Comparison of ENCODE assay signal across 8 cellular contexts in genomic region chr12:66129934-66130266, GRCh38. TPM values are rescaled to one million over a fixed set of nuclear protein-coding genes. Genes with fewer than 3 reads are reported as not detected.
A peak's percentile ranks its signal among the peaks of the same experiment; 100 is the strongest.
DNase-seq lines count a peak whose midpoint lies in the region; ATAC-seq, FAIRE-seq and TF ChIP-seq lines count a peak whose summit lies in the region.

No MANE protein-coding gene starts in this region.

- H3K4me3 ChIP-seq in hepatocyte (peak overlapping the region; percentile 90), small intestine (ENCODE audit: low read depth in 1 of 2, low read length in 2 of 2) (peak overlapping the region; percentile 78 to 81)

- peak overlapping the region; percentile 94 for H3K27ac Mint-ChIP-seq in activated CD4-positive, alpha-beta memory T cell treated with anti-CD3 and anti-CD28 coated beads, Interleukin-2, amount 10 ng/mL, durations not matched to agents 7 days and 5 days

- no peaks in the 10 kb centered on the region for H4K20me1 ChIP-seq in hepatocyte (ENCODE audit: insufficient read depth, poor library complexity, severe bottlenecking)

- H3K4me3 Mint-ChIP-seq in activated CD4-positive, alpha-beta memory T cell treated with anti-CD3 and anti-CD28 coated beads, Interleukin-2, amount 10 ng/mL, durations not matched to agents 7 days and 5 days, result peak overlapping the region; percentile 97

- H3K27me3 Mint-ChIP-seq in activated CD4-positive, alpha-beta memory T cell treated with anti-CD3 and anti-CD28 coated beads, Interleukin-2, amount 10 ng/mL, durations not matched to agents 7 days and 5 days, result no peaks in the 10 kb centered on the region

- ATAC-seq in GM19351 (IDR thresholded peaks at IDR 0.05; ENCODE audit: unreplicated experiment) (peak; percentile 16), GM19035 (IDR thresholded peaks at IDR 0.05; ENCODE audit: unreplicated experiment) (no peak), HG02852 (IDR thresholded peaks at IDR 0.05; ENCODE audit: unreplicated experiment) (no peak)

- POLR2A ChIA-PET in activated CD4-positive, alpha-beta memory T cell treated with anti-CD3 and anti-CD28 coated beads, Interleukin-2, amount 10 ng/mL, durations not matched to agents 7 days and 5 days (lab: Charles Lee), result interaction anchor here (0.8 to 4.6 kb wide), 12 partner anchors 9 to 961 kb away, joined by 3 to 86 read pairs (median 10); partner anchors contain the start of genes HELB, LEMD3 and TMBIM4

- H3K4me2 ChIP-seq in hepatocyte, result peak overlapping the region; percentile 87

- peak overlapping the region; percentile 84 for H2AFZ ChIP-seq in hepatocyte

- H3K36me3 ChIP-seq in hepatocyte (replicated peaks; ENCODE audit: insufficient read depth, low read depth) (no peaks in the 10 kb centered on the region), small intestine (ENCODE audit: control insufficient read depth in 2 of 2, insufficient read depth in 2 of 2, low read length in 2 of 2) (peaks cover 3 to 10% of the 10 kb centered on the region in 2 donors)

- DNase-seq in A172 (ENCODE audit: low spot score) (peak; percentile 15), hepatocyte (ENCODE audit: low spot score) (no peak), small intestine (peak; percentile 27), NCI-H2171 (lab: John Stamatoyannopoulos, UW) (no peak)
- no peak for DNase-seq in activated CD4-positive, alpha-beta memory T cell treated with anti-CD3 and anti-CD28 coated beads, Interleukin-2, amount 10 ng/mL, durations not matched to agents 7 days and 5 days

- peaks cover 20% of the 10 kb centered on the region for H3K4me1 ChIP-seq in hepatocyte (ENCODE audit: insufficient read depth)
- peaks cover 0 to 5% of the 10 kb centered on the region in 2 donors for H3K4me1 ChIP-seq in small intestine (ENCODE audit: control insufficient read depth in 2 of 2, insufficient read depth in 1 of 2, low read depth in 1 of 2, low read length in 1 of 2)

- H3K27me3 ChIP-seq in hepatocyte (no peaks in the 10 kb centered on the region), small intestine (ENCODE audit: control insufficient read depth in 2 of 2, insufficient read depth in 2 of 2, low read length in 2 of 2) (no peaks in the 10 kb centered on the region)

- H3K4me1 Mint-ChIP-seq in activated CD4-positive, alpha-beta memory T cell treated with anti-CD3 and anti-CD28 coated beads, Interleukin-2, amount 10 ng/mL, durations not matched to agents 7 days and 5 days, result peaks cover 71% of the 10 kb centered on the region

- H3K9me3 ChIP-seq in hepatocyte (ENCODE audit: low read depth) (no peaks in the 10 kb centered on the region), small intestine (ENCODE audit: control insufficient read depth, low read depth) (no peaks in the 10 kb centered on the region)

- WGBS in hepatocyte (ENCODE audit: low lambda C conversion rate, missing lambda C conversion rate), result 11% methylated on average over 8 of the region's 8 CpGs
- 1 to 3% (median 3%) methylated on average over 8 of the region's 8 CpGs for WGBS in small intestine, 3 donors

- no peaks in the 10 kb centered on the region for H3K9me3 Mint-ChIP-seq in activated CD4-positive, alpha-beta memory T cell treated with anti-CD3 and anti-CD28 coated beads, Interleukin-2, amount 10 ng/mL, durations not matched to agents 7 days and 5 days

- peaks cover 43% of the 10 kb centered on the region for H3K79me2 ChIP-seq in hepatocyte

- CTCF ChIA-PET in activated CD4-positive, alpha-beta memory T cell treated with anti-CD3 and anti-CD28 coated beads, Interleukin-2, amount 10 ng/mL, durations not matched to agents 7 days and 5 days (lab: Charles Lee), result interaction anchor here (1.0 to 2.3 kb wide), 5 partner anchors 39 to 279 kb away, joined by 3 to 18 read pairs (median 4); partner anchors contain the start of gene TMBIM4

- FAIRE-seq in small intestine (lab: Jason Lieb, UNC), result no peak

- no peaks in the 10 kb centered on the region for H3K9me2 ChIP-seq in hepatocyte (replicated peaks; ENCODE audit: insufficient read depth)

- peaks cover 58% of the 10 kb centered on the region for H3K36me3 Mint-ChIP-seq in activated CD4-positive, alpha-beta memory T cell treated with anti-CD3 and anti-CD28 coated beads, Interleukin-2, amount 10 ng/mL, durations not matched to agents 7 days and 5 days (ENCODE audit: low read depth)

- H3K27ac ChIP-seq in hepatocyte (peak overlapping the region; percentile 77), small intestine (ENCODE audit: low read depth in 1 of 2, low read length in 1 of 2) (peak overlapping the region in 1 of 2 donors; percentile 91)

- TF ChIP-seq CTCF in hepatocyte (IDR thresholded peaks at IDR 0.05; ENCODE audit: poor library complexity), result no peak

RNA-seq across cellular contexts. Expression of gene LLPH, which starts 0.7 kb away (rescaled TPM):
- 27.4 and 28.6 TPM in 2 replicates for total RNA-seq in A172 (2014; rRNA removed; shearing (Covaris generic))
- total RNA-seq in activated CD4-positive, alpha-beta memory T cell treated with anti-CD3 and anti-CD28 coated beads, Interleukin-2, amount 10 ng/mL, durations not matched to agents 7 days and 5 days, result 10 to 100 TPM; 30.0 to 33.3 TPM
- total RNA-seq in hepatocyte, result 17.4 and 20.3 TPM in 2 replicates
- polyA plus RNA-seq in hepatocyte, result 41.1 and 41.4 TPM in 2 replicates
- polyA plus RNA-seq in small intestine, result 10 to 100 TPM; 18.8 to 28.3 (median 26.5) TPM

RNA-seq across cellular contexts. Expression of gene TMBIM4, which starts 39.9 kb away (rescaled TPM):
- 122 and 178 TPM in 2 replicates for total RNA-seq in A172 (2014; rRNA removed; shearing (Covaris generic))
- 10 to 100 TPM; 80.5 to 82.8 TPM for total RNA-seq in activated CD4-positive, alpha-beta memory T cell treated with anti-CD3 and anti-CD28 coated beads, Interleukin-2, amount 10 ng/mL, durations not matched to agents 7 days and 5 days
- total RNA-seq in hepatocyte, result 154 and 156 TPM in 2 replicates
- polyA plus RNA-seq in hepatocyte, result 180 and 212 TPM in 2 replicates
- polyA plus RNA-seq in small intestine, result 100 to 1,000 TPM in 1 of 3 donors, 10 to 100 TPM in 2; 45.7 to 165 (median 56.4) TPM

RNA-seq across cellular contexts. Expression of gene IRAK3, which starts 59.1 kb away (rescaled TPM):
- total RNA-seq in A172 (2014; rRNA removed; shearing (Covaris generic)), result not detected in 2 replicates
- 1 to 10 TPM; 1.0 to 1.8 TPM for total RNA-seq in activated CD4-positive, alpha-beta memory T cell treated with anti-CD3 and anti-CD28 coated beads, Interleukin-2, amount 10 ng/mL, durations not matched to agents 7 days and 5 days
- 7.5 and 8.6 TPM in 2 replicates for total RNA-seq in hepatocyte
- polyA plus RNA-seq in hepatocyte (1.2 and 1.8 TPM in 2 replicates), small intestine (1 to 10 TPM in 1 of 3 donors, under 1 TPM in 2; 0.22 to 4.0 (median 0.81) TPM)

Comparison
In these comparisons a context has a peak if more than half of its experiments do, and no peak if none do; other contexts are left out.
1. DNase-seq: peak in A172 (single experiment) and small intestine (single experiment); none in activated CD4-positive, alpha-beta memory T cell treated with anti-CD3 and anti-CD28 coated beads, Interleukin-2, amount 10 ng/mL, durations not matched to agents 7 days and 5 days (single experiment), hepatocyte (single experiment) and NCI-H2171 (single experiment).